In genomic region chr14:69079188-69079742, GRCh38 we compare ENCODE assay signal across 9 cellular contexts.
DNase-seq lines count a peak whose midpoint lies in the region; ATAC-seq, FAIRE-seq and TF ChIP-seq lines count a peak whose summit lies in the region.
"Had no signal": no experiment of that assay in that cellular context is flagged by ENCODE, and none has a peak within 500 bp of the region (broad histone marks: within the 10 kb centered on the region; RNA-seq: fewer than 3 reads in every experiment).

No MANE protein-coding gene starts in this region.

- H3K79me2 ChIP-seq in HepG2 (ENCODE audit: insufficient read depth, low read length) = no peaks in the 10 kb centered on the region

- H3K9ac ChIP-seq in liver (ENCODE audit: low read depth in 1 of 2, low read length in 2 of 2) (no peak overlapping the region), HepG2 (ENCODE audit: insufficient read depth, low read depth, low read length) (no peak overlapping the region)

- peak overlapping the region; percentile 51 to 79 for H3K27ac ChIP-seq in liver (ENCODE audit: low read depth in 1 of 2, low read length in 2 of 2)
- H3K27ac ChIP-seq in HepG2 (ENCODE audit: extremely low read length, insufficient read depth, low read length) = no peak overlapping the region
- peak overlapping the region; percentile 69 to 76 for H3K27ac ChIP-seq in coronary artery
- peak overlapping the region; percentile 67 for H3K27ac ChIP-seq in lower lobe of right lung
- H3K27ac ChIP-seq in aorta (ENCODE audit: low read depth in 1 of 2, low read length in 2 of 2) = peak overlapping the region; percentile 89 to 97
- no peak overlapping the region for H3K27ac ChIP-seq in effector memory CD4-positive, alpha-beta T cell (ENCODE audit: insufficient read depth, low read length, poor library complexity, severe bottlenecking)

- no peaks in the 10 kb centered on the region for H4K20me1 ChIP-seq in HepG2 (ENCODE audit: insufficient read depth, low read length)

- WGBS in liver = 82% methylated on average over 4 of the region's 4 CpGs
- WGBS in HepG2 (ENCODE audit: low lambda C conversion rate) = 100% methylated on average over 4 of the region's 4 CpGs
- WGBS in aorta, 2 donors = 1 to 7% methylated on average over 4 of the region's 4 CpGs

- ATAC-seq in HepG2 = no peak
- ATAC-seq in lower lobe of right lung = peak; percentile 25 to 66
- peak; percentile 57 for ATAC-seq in aorta (ENCODE audit: low FRiP score)
- ATAC-seq in GM19351 (IDR thresholded peaks at IDR 0.05; ENCODE audit: unreplicated experiment) = no peak

- no peak for TF ChIP-seq CTCF in liver (IDR thresholded peaks at IDR 0.05; ENCODE audit: low read depth, low read length, missing input control)
- TF ChIP-seq CTCF in HepG2 (CRISPR knock-in tag; IDR thresholded peaks at IDR 0.05) = no peak
- TF ChIP-seq CTCF in coronary artery (IDR thresholded peaks at IDR 0.05) = no peak
- no peak for TF ChIP-seq CTCF in lower lobe of right lung (IDR thresholded peaks at IDR 0.05)

- CTCF ChIA-PET in HepG2 (lab: Yijun Ruan, JAX; ENCODE audit: low intra/inter-chr PET ratio, low total read pairs) = no interaction called here

- DNase-seq in HepG2 (ENCODE audit: low spot score) (no peak), coronary artery (ENCODE audit: low spot score) (no peak), lower lobe of right lung (no peak), aorta (no peak)
- DNase-seq in activated CD4-positive, alpha-beta T cell treated with anti-CD3 and anti-CD28 coated beads for 48 hours = no peak
- no peak for DNase-seq in effector memory CD4-positive, alpha-beta T cell

- no peak overlapping the region for H3K4me3 ChIP-seq in liver (ENCODE audit: low read depth in 1 of 3, low read length in 3 of 3)
- no peak overlapping the region for H3K4me3 ChIP-seq in HepG2 (replicated peaks in 1 of 3; ENCODE audit: insufficient read depth in 1 of 3, low read depth in 2 of 3, low read length in 3 of 3)
- H3K4me3 ChIP-seq in coronary artery = no peak overlapping the region
- H3K4me3 ChIP-seq in lower lobe of right lung = no peak overlapping the region
- no peak overlapping the region for H3K4me3 ChIP-seq in aorta (ENCODE audit: low read length in 2 of 2)
- no peak overlapping the region for H3K4me3 ChIP-seq in effector memory CD4-positive, alpha-beta T cell (ENCODE audit: insufficient read depth, low read depth, low read length, poor library complexity, severe bottlenecking)

- H3K9me3 ChIP-seq in liver (ENCODE audit: control insufficient read depth in 4 of 4, low read length in 3 of 4) = no peaks in the 10 kb centered on the region
- no peaks in the 10 kb centered on the region for H3K9me3 ChIP-seq in HepG2 (ENCODE audit: low read length)
- H3K9me3 ChIP-seq in lower lobe of right lung = no peaks in the 10 kb centered on the region
- H3K9me3 ChIP-seq in aorta (ENCODE audit: control insufficient read depth, low read length) = no peaks in the 10 kb centered on the region
- no peaks in the 10 kb centered on the region for H3K9me3 ChIP-seq in effector memory CD4-positive, alpha-beta T cell (ENCODE audit: control insufficient read depth, low read length)

- intact Hi-C loops in HepG2 (cut with micrococcal nuclease; ENCODE audit: unreplicated experiment) = no loop called here
- intact Hi-C loops in lower lobe of right lung (cut with DNase I) = no loop called here
- intact Hi-C loops in aorta (cut with DNase I) = loop anchor here (2.0 to 5.0 kb wide), 3 partner anchors 32 to 100 kb away; partner anchors contain the start of gene ACTN1 (in 1 of the 2)

- TF ChIP-seq RAD21 in liver (IDR thresholded peaks at IDR 0.05) (no peak), HepG2 (CRISPR knock-in tag; IDR thresholded peaks at IDR 0.05) (no peak)

- no peak overlapping the region for H2AFZ ChIP-seq in HepG2 (ENCODE audit: low read length)

- FAIRE-seq in HepG2 (lab: Jason Lieb, UNC) = no peak
- FAIRE-seq: TTC549 had no signal

- POLR2A ChIA-PET in HepG2 (lab: Yijun Ruan, JAX) = no interaction called here

- in situ Hi-C loops in HepG2 (cut with HindIII; ENCODE audit: extremely low pct_ligation_motif_present, low pct_unique_long_range_greater_than_20kb) = no loop called here

- no peak overlapping the region for H3K4me2 ChIP-seq in HepG2 (ENCODE audit: low read depth, low read length)

- no TSS peak for BruUV-seq in HepG2 (replicated peaks; lab: Mats Ljungman, UMichigan)

- peaks cover 0 to 15% (median 5%) of the 10 kb centered on the region in 4 donors for H3K4me1 ChIP-seq in liver (ENCODE audit: control insufficient read depth in 4 of 4, insufficient read depth in 4 of 4, low read length in 3 of 4)
- H3K4me1 ChIP-seq in HepG2 (ENCODE audit: insufficient read depth, low read length) = peaks cover 21% of the 10 kb centered on the region
- peaks cover 21% of the 10 kb centered on the region for H3K4me1 ChIP-seq in lower lobe of right lung
- peaks cover 0 to 6% of the 10 kb centered on the region in 2 donors for H3K4me1 ChIP-seq in aorta (ENCODE audit: control insufficient read depth in 1 of 2, insufficient read depth in 2 of 2, low read length in 2 of 2)
- no peaks in the 10 kb centered on the region for H3K4me1 ChIP-seq in effector memory CD4-positive, alpha-beta T cell (ENCODE audit: control insufficient read depth, insufficient read depth, low read length, poor library complexity, severe bottlenecking)

- TF ChIP-seq EP300 in HepG2 (IDR thresholded peaks at IDR 0.05; ENCODE audit: low read depth in 2 of 2, low read length in 2 of 2) (no peak), HepG2 (CRISPR knock-in tag; IDR thresholded peaks at IDR 0.05; ENCODE audit: borderline replicate concordance) (no peak)

- H3K27me3 ChIP-seq in liver (ENCODE audit: control insufficient read depth in 4 of 4, insufficient read depth in 4 of 4, low read length in 3 of 4) = no peaks in the 10 kb centered on the region
- no peaks in the 10 kb centered on the region for H3K27me3 ChIP-seq in HepG2 (ENCODE audit: control insufficient read depth in 1 of 2, insufficient read depth in 2 of 2, low read length in 2 of 2)
- H3K27me3 ChIP-seq in lower lobe of right lung (ENCODE audit: low read depth) = no peaks in the 10 kb centered on the region
- no peaks in the 10 kb centered on the region for H3K27me3 ChIP-seq in aorta (ENCODE audit: control insufficient read depth in 1 of 2, insufficient read depth in 2 of 2, low read length in 1 of 2)
- no peaks in the 10 kb centered on the region for H3K27me3 ChIP-seq in effector memory CD4-positive, alpha-beta T cell (replicated peaks; ENCODE audit: control insufficient read depth, insufficient read depth, low read length, poor library complexity, severe bottlenecking)

- no peak for TF ChIP-seq POLR2A in HepG2 (IDR thresholded peaks at IDR 0.05; ENCODE audit: insufficient read depth in 1 of 2, low read depth in 2 of 2, low read length in 2 of 2)

- peaks cover 4 to 17% (median 9%) of the 10 kb centered on the region in 4 donors for H3K36me3 ChIP-seq in liver (ENCODE audit: control insufficient read depth in 4 of 4, insufficient read depth in 3 of 4, low read depth in 1 of 4, low read length in 3 of 4)
- 0 out of 5 replicates have a peak, but pooled peaks cover 3 to 26% of the 10 kb centered on the region in 2 experiments for H3K36me3 ChIP-seq in HepG2 (replicated peaks in 1 of 2; ENCODE audit: control insufficient read depth in 1 of 2, insufficient read depth in 2 of 2, low read length in 2 of 2)
- H3K36me3 ChIP-seq in lower lobe of right lung = peaks cover 50% of the 10 kb centered on the region
- no peaks in the 10 kb centered on the region for H3K36me3 ChIP-seq in aorta (ENCODE audit: control insufficient read depth in 1 of 2, insufficient read depth in 2 of 2, low read length in 1 of 2)
- peaks cover 27% of the 10 kb centered on the region for H3K36me3 ChIP-seq in effector memory CD4-positive, alpha-beta T cell (ENCODE audit: control insufficient read depth, insufficient read depth, low read length)

TF ChIP-seq in liver, 16 proteins besides CTCF, POLR2A, EP300 and RAD21 (continues in another document):
- TF ChIP-seq HNF4A (conservative IDR thresholded peaks at IDR 0.05) = no peak

TF ChIP-seq in HepG2, 621 proteins besides CTCF, POLR2A, EP300 and RAD21:
- peak in 1 of 2 experiments; percentile 46; a peak in 2 of 4 replicates for TF ChIP-seq MAFK (conservative IDR thresholded peaks at IDR 0.05 in 1 of 2, IDR thresholded peaks at IDR 0.05 in 1 of 2; ENCODE audit: low read length in 2 of 2)
- no peak for TF ChIP-seq NFAT5 (CRISPR knock-in tag; IDR thresholded peaks at IDR 0.05)

Comparison
In these comparisons a context has a peak if more than half of its experiments do, and no peak if none do; other contexts are left out.
1. H3K27ac ChIP-seq: peak in liver (2 of 2), coronary artery (2 of 2), lower lobe of right lung (single experiment) and aorta (2 of 2); none in HepG2 (single experiment) and effector memory CD4-positive, alpha-beta T cell (single experiment).
2. ATAC-seq: peak in lower lobe of right lung (2 of 2) and aorta (single experiment); none in HepG2 (single experiment) and GM19351 (single experiment).
3. intact Hi-C loops: an anchor here in aorta (2.0 to 5.0 kb wide); none called in HepG2 and lower lobe of right lung.